6 cellular contexts compared by ENCODE assay signal in the genomic region with DNA sequence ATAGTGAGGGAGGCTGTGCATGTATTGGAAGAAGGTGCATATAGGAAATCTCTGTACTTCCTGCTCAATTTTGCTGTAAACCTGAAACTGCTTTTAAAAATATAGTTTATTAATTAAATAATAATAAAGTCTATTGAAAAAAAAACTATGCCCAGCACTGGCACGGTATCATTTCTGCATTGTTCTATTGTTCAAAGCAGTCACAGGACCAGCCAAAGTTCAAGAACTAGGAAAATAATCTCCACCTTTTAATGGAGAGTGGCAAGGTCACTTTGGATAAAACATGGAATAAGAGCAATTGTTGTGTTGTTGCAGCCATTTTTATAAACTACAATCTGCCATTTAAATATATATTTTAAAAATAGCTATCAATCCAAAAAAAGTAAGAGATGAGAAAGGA.
"Had no signal": no experiment of that assay in that cellular context is flagged by ENCODE, and none has a peak within 500 bp of the region (broad histone marks: within the 10 kb centered on the region; RNA-seq: fewer than 3 reads in every experiment).

No MANE protein-coding gene starts in this region.

- ATAC-seq: K562 had no signal

- H3K27ac ChIP-seq: HL-60 had no signal

- DNase-seq: IMR-90, KBM-7, KG1 had no signal

- H3K4me3 ChIP-seq: K562 had no signal

- FAIRE-seq: HTR-8/SVneo, K562 had no signal
